Comparison of ENCODE assay signal across 8 cellular contexts in genomic region chr2:218010116-218010837, GRCh38. TPM values are rescaled to one million over a fixed set of nuclear protein-coding genes. Genes with fewer than 3 reads are reported as not detected.
DNase-seq lines count a peak whose midpoint lies in the region; ATAC-seq, FAIRE-seq and TF ChIP-seq lines count a peak whose summit lies in the region.

No MANE protein-coding gene starts in this region.

- H3K36me3 Mint-ChIP-seq in MCF 10A (ENCODE audit: insufficient read depth, unreplicated experiment), result peaks cover 3% of the 10 kb centered on the region

- H3K9ac ChIP-seq in kidney (ENCODE audit: low read length in 2 of 2), result no peak overlapping the region

- H3K27ac ChIP-seq in SJSA1, result no peak overlapping the region
- no peak overlapping the region for H3K27ac ChIP-seq in kidney (ENCODE audit: low read depth in 2 of 2, low read length in 2 of 2)

- H3K4me3 ChIP-seq in AG09309 (ENCODE audit: control insufficient read depth, low read depth, low read length) (peak overlapping the region; percentile 79), SJSA1 (peak overlapping the region; percentile 46), kidney (ENCODE audit: low read length in 2 of 2) (peak overlapping the region in 1 of 2 donors; percentile 37)

- intact Hi-C loops in MCF 10A (cut with micrococcal nuclease) (no loop called here), kidney (cut with DNase I) (no loop called here)

- H3K9me3 Mint-ChIP-seq in MCF 10A (ENCODE audit: unreplicated experiment), result no peaks in the 10 kb centered on the region

- H3K27me3 Mint-ChIP-seq in MCF 10A (ENCODE audit: insufficient read depth, unreplicated experiment), result peaks cover 12% of the 10 kb centered on the region

- no TSS peak for BruUV-seq in MCF 10A (replicated peaks; lab: Mats Ljungman, UMichigan)

- H3K4me1 ChIP-seq in SJSA1 (replicated peaks) (peaks cover 37% of the 10 kb centered on the region), kidney (ENCODE audit: control insufficient read depth in 1 of 2, insufficient read depth in 1 of 2, low read depth in 1 of 2, low read length in 2 of 2) (peaks cover 0 to 5% of the 10 kb centered on the region in 2 donors)

- H3K9me3 ChIP-seq in SJSA1 (replicated peaks) (no peaks in the 10 kb centered on the region), kidney (ENCODE audit: control insufficient read depth in 1 of 2, low read length in 2 of 2) (no peaks in the 10 kb centered on the region)

- DNase-seq in AG09309 (ENCODE audit: low read depth) (no peak), SJSA1 (ENCODE audit: low read depth in 1 of 2, low spot score in 2 of 2) (peak; percentile 62 to 65), MCF 10A (ENCODE audit: unreplicated experiment) (peak; percentile 58), kidney (no peak)
- peak; percentile 18 to 29 for DNase-seq in stimulated activated CD4-positive, alpha-beta T cell treated with anti-CD3 and anti-CD28 coated beads, Interleukin-4, amount 100 ng/mL, for 4 hours

- ATAC-seq in GM19438 (IDR thresholded peaks at IDR 0.05; ENCODE audit: low read depth, unreplicated experiment), result peak; percentile 64
- ATAC-seq in HG03159 (IDR thresholded peaks at IDR 0.05; ENCODE audit: unreplicated experiment), result no peak
- no peak for ATAC-seq in GM21360 (IDR thresholded peaks at IDR 0.05; ENCODE audit: unreplicated experiment)

- H3K36me3 ChIP-seq in SJSA1 (no peaks in the 10 kb centered on the region), kidney (ENCODE audit: control insufficient read depth in 1 of 2, insufficient read depth in 2 of 2, low read length in 2 of 2) (no peaks in the 10 kb centered on the region)

- no peak for FAIRE-seq in kidney (lab: Jason Lieb, UNC)

- POLR2A ChIA-PET in MCF 10A (lab: Yijun Ruan, JAX), result no interaction called here

- peaks cover 11% of the 10 kb centered on the region for H3K4me1 Mint-ChIP-seq in MCF 10A (ENCODE audit: insufficient read depth, unreplicated experiment)

- peak overlapping the region; percentile 56 for H3K4me3 Mint-ChIP-seq in MCF 10A (ENCODE audit: unreplicated experiment)

- TF ChIP-seq CTCF in AG09309 (IDR thresholded peaks at IDR 0.05; ENCODE audit: control insufficient read depth, insufficient read depth, low read depth, low read length, missing control alignments) (peak; percentile 65), MCF 10A (IDR thresholded peaks at IDR 0.05; ENCODE audit: unreplicated experiment) (peak; percentile 40), kidney (IDR thresholded peaks at IDR 0.05; ENCODE audit: borderline replicate concordance, extremely low read depth, insufficient read depth) (peak; percentile 18)

- peaks cover 2% of the 10 kb centered on the region; the same call in 1 of the 2 replicates for H3K27me3 ChIP-seq in SJSA1 (replicated peaks)

- no peak overlapping the region for H3K27ac Mint-ChIP-seq in MCF 10A (ENCODE audit: low read depth, unreplicated experiment)

- CTCF ChIA-PET in MCF 10A (lab: Yijun Ruan, JAX), result interaction anchor here (1.4 to 2.0 kb wide), 2 partner anchors 221 to 224 kb away, joined by 5 to 7 read pairs; no protein-coding TSS in a partner anchor

RNA-seq across cellular contexts. Expression of gene TNS1, which starts 7.5 kb away (rescaled TPM):
- total RNA-seq in SJSA1 (2014; rRNA removed; shearing (Covaris generic)), result 9.8 and 14.3 TPM in 2 replicates
- 2.9 and 3.3 TPM in 2 replicates for total RNA-seq in MCF 10A (2022)
- total RNA-seq in kidney, result 471 TPM
- 44.8 TPM for polyA plus RNA-seq in kidney (ENCODE audit: insufficient read depth, low read depth, low replicate concordance)

RNA-seq across cellular contexts. Expression of gene RUFY4, which starts 58.8 kb away (rescaled TPM):
- total RNA-seq in SJSA1 (2014; rRNA removed; shearing (Covaris generic)), result not detected in 2 replicates
- total RNA-seq in MCF 10A (2022) (not detected in 2 replicates), kidney (0.69 TPM)
- polyA plus RNA-seq in kidney (ENCODE audit: insufficient read depth, low read depth, low replicate concordance), result not detected

Comparison
In these comparisons a context has a peak if more than half of its experiments do, and no peak if none do; other contexts are left out.
1. DNase-seq: peak in SJSA1 (2 of 2), MCF 10A (single experiment) and stimulated activated CD4-positive, alpha-beta T cell treated with anti-CD3 and anti-CD28 coated beads, Interleukin-4, amount 100 ng/mL, for 4 hours (2 of 2); none in AG09309 (single experiment) and kidney (single experiment).
2. RNA of gene TNS1, which starts 7.5 kb away (total RNA-seq): 471 TPM in kidney (single experiment); 9.8 to 14.3 TPM in SJSA1 and 2.9 to 3.3 TPM in MCF 10A; every median in the first group is over 10 times any median in the second.
3. Peak in every context shown above with its lines, with median percentiles within 50 percentile points of each other: CTCF ChIP-seq.